19 cellular contexts compared by ENCODE assay signal in genomic region chr12:32666510-32666909, GRCh38. TPM values are rescaled to one million over a fixed set of nuclear protein-coding genes. Genes with fewer than 3 reads are reported as not detected.
DNase-seq lines count a peak whose midpoint lies in the region; ATAC-seq, FAIRE-seq and TF ChIP-seq lines count a peak whose summit lies in the region.
"Had no signal": no experiment of that assay in that cellular context is flagged by ENCODE, and none has a peak within 500 bp of the region (broad histone marks: within the 10 kb centered on the region; RNA-seq: fewer than 3 reads in every experiment).

No MANE protein-coding gene starts in this region.

- H3K4me3 ChIP-seq in AG09309 (ENCODE audit: control insufficient read depth, low read depth, low read length), result peak overlapping the region; percentile 34
- no peak overlapping the region for H3K4me3 ChIP-seq in HEK293 (ENCODE audit: low read depth, low read length)
- H3K4me3 ChIP-seq in endothelial cell of umbilical vein (replicated peaks in 1 of 3; ENCODE audit: insufficient read depth in 1 of 3, low read depth in 1 of 3, low read length in 3 of 3), result no peak overlapping the region
- H3K4me3 ChIP-seq: right atrium auricular region had no signal

- H3K9me3 ChIP-seq in HEK293 (ENCODE audit: control insufficient read depth, insufficient read depth, low read depth, low read length) (no peaks in the 10 kb centered on the region), endothelial cell of umbilical vein (replicated peaks; ENCODE audit: control insufficient read depth, insufficient read depth, low read length) (no peaks in the 10 kb centered on the region)
- H3K9me3 ChIP-seq: right atrium auricular region had no signal

- H2AFZ ChIP-seq in endothelial cell of umbilical vein (ENCODE audit: low read depth, low read length), result peak overlapping the region; percentile 52

- H3K4me1 Mint-ChIP-seq in neural crest cell, result peaks cover 9% of the 10 kb centered on the region
- no peaks in the 10 kb centered on the region for H3K4me1 Mint-ChIP-seq in activated CD8-positive, alpha-beta memory T cell treated with anti-CD3 and anti-CD28 coated beads, Interleukin-2, amount 10 ng/mL, durations not matched to agents 7 days and 5 days
- H3K4me1 Mint-ChIP-seq in glutamatergic neuron (ENCODE audit: low read depth, unreplicated experiment), result peaks cover 5% of the 10 kb centered on the region
- H3K4me1 Mint-ChIP-seq: activated naive CD4-positive, alpha-beta T cell treated with anti-CD3 and anti-CD28 coated beads, Interleukin-2, amount 10 ng/mL, durations not matched to agents 7 days and 5 days had no signal

- H3K27me3 ChIP-seq in endothelial cell of umbilical vein (ENCODE audit: control insufficient read depth in 2 of 2, insufficient read depth in 2 of 2, low read length in 2 of 2), result no peaks in the 10 kb centered on the region
- H3K27me3 ChIP-seq: right atrium auricular region had no signal

- H3K27ac ChIP-seq in HEK293 (ENCODE audit: extremely low read depth, low read depth, low read length), result no peak overlapping the region
- H3K27ac ChIP-seq in endothelial cell of umbilical vein (ENCODE audit: insufficient read depth, low read depth, low read length), result no peak overlapping the region
- H3K27ac ChIP-seq: right atrium auricular region had no signal

- H3K4me2 ChIP-seq in endothelial cell of umbilical vein (ENCODE audit: insufficient read depth, low read length), result no peak overlapping the region

- no peak overlapping the region for H3K4me3 Mint-ChIP-seq in neural crest cell
- no peak overlapping the region for H3K4me3 Mint-ChIP-seq in activated CD8-positive, alpha-beta memory T cell treated with anti-CD3 and anti-CD28 coated beads, Interleukin-2, amount 10 ng/mL, durations not matched to agents 7 days and 5 days
- H3K4me3 Mint-ChIP-seq in glutamatergic neuron (ENCODE audit: unreplicated experiment), result no peak overlapping the region
- H3K4me3 Mint-ChIP-seq: activated naive CD4-positive, alpha-beta T cell treated with anti-CD3 and anti-CD28 coated beads, Interleukin-2, amount 10 ng/mL, durations not matched to agents 7 days and 5 days had no signal

- CTCF ChIA-PET in HEK293 (lab: Yijun Ruan, JAX) (no interaction called here), endothelial cell of umbilical vein (lab: Charles Lee) (no interaction called here)
- CTCF ChIA-PET in activated CD8-positive, alpha-beta memory T cell treated with anti-CD3 and anti-CD28 coated beads, Interleukin-2, amount 10 ng/mL, durations not matched to agents 7 days and 5 days (lab: Charles Lee), result interaction anchor here (0.6 kb wide), 1 partner anchor 1037 kb away, joined by 4 read pairs; no protein-coding TSS in a partner anchor

- peak overlapping the region; percentile 50 for H3K27ac Mint-ChIP-seq in neural crest cell (ENCODE audit: unreplicated experiment)
- no peak overlapping the region for H3K27ac Mint-ChIP-seq in activated CD8-positive, alpha-beta memory T cell treated with anti-CD3 and anti-CD28 coated beads, Interleukin-2, amount 10 ng/mL, durations not matched to agents 7 days and 5 days
- H3K27ac Mint-ChIP-seq in glutamatergic neuron (ENCODE audit: unreplicated experiment), result no peak overlapping the region
- H3K27ac Mint-ChIP-seq: activated naive CD4-positive, alpha-beta T cell treated with anti-CD3 and anti-CD28 coated beads, Interleukin-2, amount 10 ng/mL, durations not matched to agents 7 days and 5 days had no signal

- POLR2A ChIA-PET in HEK293 (lab: Yijun Ruan, JAX), result no interaction called here
- POLR2A ChIA-PET in endothelial cell of umbilical vein (lab: Charles Lee), result no interaction called here

- no peak for FAIRE-seq in endothelial cell of umbilical vein (lab: Jason Lieb, UNC)
- FAIRE-seq: astrocyte, endometrium, GM12891 had no signal

- no peaks in the 10 kb centered on the region for H4K20me1 ChIP-seq in endothelial cell of umbilical vein (replicated peaks; ENCODE audit: control insufficient read depth, extremely low read depth, insufficient read depth, low read length)

- no peak overlapping the region for H3K9ac ChIP-seq in endothelial cell of umbilical vein (replicated peaks; ENCODE audit: extremely low read depth, insufficient read depth, low read length)

- H3K4me1 ChIP-seq in HEK293 (ENCODE audit: control insufficient read depth, insufficient read depth, low read length), result no peaks in the 10 kb centered on the region
- H3K4me1 ChIP-seq in endothelial cell of umbilical vein (ENCODE audit: control insufficient read depth, extremely low read depth, insufficient read depth, low read length), result no peaks in the 10 kb centered on the region
- H3K4me1 ChIP-seq: right atrium auricular region had no signal

- no peak for TF ChIP-seq CTCF in AG09309 (IDR thresholded peaks at IDR 0.05; ENCODE audit: control insufficient read depth, insufficient read depth, low read depth, low read length, missing control alignments)
- no peak for TF ChIP-seq CTCF in HEK293 (tag by site-specific recombination; IDR thresholded peaks at IDR 0.05)
- TF ChIP-seq CTCF in endothelial cell of umbilical vein (IDR thresholded peaks at IDR 0.05; ENCODE audit: extremely low read depth in 1 of 2, insufficient read depth in 1 of 2, low read depth in 1 of 2, low read length in 2 of 2), result no peak
- TF ChIP-seq CTCF in neural crest cell (conservative IDR thresholded peaks at IDR 0.05), result no peak
- TF ChIP-seq CTCF in glutamatergic neuron (IDR thresholded peaks at IDR 0.05; ENCODE audit: partially characterized antibody, unreplicated experiment), result no peak

- no peak for ATAC-seq in activated CD8-positive, alpha-beta memory T cell treated with anti-CD3 and anti-CD28 coated beads, Interleukin-2, amount 10 ng/mL, durations not matched to agents 7 days and 5 days

- H3K27me3 Mint-ChIP-seq in neural crest cell (ENCODE audit: low read depth) (no peaks in the 10 kb centered on the region), glutamatergic neuron (ENCODE audit: unreplicated experiment) (peaks cover 4% of the 10 kb centered on the region)
- H3K27me3 Mint-ChIP-seq in activated CD8-positive, alpha-beta memory T cell treated with anti-CD3 and anti-CD28 coated beads, Interleukin-2, amount 10 ng/mL, durations not matched to agents 7 days and 5 days, result peaks cover 10% of the 10 kb centered on the region

- H3K9me1 ChIP-seq in endothelial cell of umbilical vein (replicated peaks; ENCODE audit: control insufficient read depth, extremely low read depth, insufficient read depth, low read length), result no peaks in the 10 kb centered on the region

- H3K9me3 Mint-ChIP-seq in neural crest cell, result no peaks in the 10 kb centered on the region
- H3K9me3 Mint-ChIP-seq in activated CD8-positive, alpha-beta memory T cell treated with anti-CD3 and anti-CD28 coated beads, Interleukin-2, amount 10 ng/mL, durations not matched to agents 7 days and 5 days (ENCODE audit: low read depth), result peaks cover 3% of the 10 kb centered on the region
- peaks cover 9% of the 10 kb centered on the region for H3K9me3 Mint-ChIP-seq in glutamatergic neuron (ENCODE audit: unreplicated experiment)

- intact Hi-C loops in endothelial cell of umbilical vein (cut with micrococcal nuclease), result no loop called here
- intact Hi-C loops in posterior cingulate gyrus (cut with DNase I), result no loop called here

- no TSS peak for BruUV-seq in endothelial cell of umbilical vein (replicated peaks; lab: Mats Ljungman, UMichigan)

- no peaks in the 10 kb centered on the region for H3K36me3 Mint-ChIP-seq in neural crest cell (ENCODE audit: low read depth)
- H3K36me3 Mint-ChIP-seq in activated CD8-positive, alpha-beta memory T cell treated with anti-CD3 and anti-CD28 coated beads, Interleukin-2, amount 10 ng/mL, durations not matched to agents 7 days and 5 days, result no peaks in the 10 kb centered on the region
- peaks cover 19% of the 10 kb centered on the region for H3K36me3 Mint-ChIP-seq in glutamatergic neuron (ENCODE audit: unreplicated experiment)
- H3K36me3 Mint-ChIP-seq: activated naive CD4-positive, alpha-beta T cell treated with anti-CD3 and anti-CD28 coated beads, Interleukin-2, amount 10 ng/mL, durations not matched to agents 7 days and 5 days had no signal

- DNase-seq in AG09309 (ENCODE audit: low read depth), result no peak
- no peak for DNase-seq in endothelial cell of umbilical vein (ENCODE audit: low read depth, low spot score)
- DNase-seq in neural crest cell (ENCODE audit: low read depth, low spot score), result no peak
- DNase-seq in NCI-H226, result no peak
- no peak for DNase-seq in posterior cingulate gyrus
- DNase-seq in activated CD8-positive, alpha-beta memory T cell treated with anti-CD3 and anti-CD28 coated beads, Interleukin-2, amount 10 ng/mL, durations not matched to agents 7 days and 5 days, result no peak
- DNase-seq in glutamatergic neuron, result no peak
- DNase-seq: activated CD4-positive, alpha-beta T cell treated with anti-CD3 and anti-CD28 coated beads, Interleukin-2, amount 50 U/mL, for 4 hours; activated naive CD4-positive, alpha-beta T cell treated with anti-CD3 and anti-CD28 coated beads, Interleukin-2, amount 10 ng/mL, durations not matched to agents 7 days and 5 days; NCI-H1105 treated with DMSO at 0.1 percent for 48 hours; NCI-H2171; NCI-H82; stimulated activated CD4-positive, alpha-beta T cell treated with anti-CD3 and anti-CD28 coated beads, Interleukin-1b, Interleukin-23, amount 100 ng/mL, for 48 hours; SW 1271 had no signal

- dilution Hi-C loops in endothelial cell of umbilical vein (cut with MboI; ENCODE audit: extremely low pct_ligation_motif_present, low sequenced_read_pairs), result no loop called here

- no peak for TF ChIP-seq POLR2A in endothelial cell of umbilical vein (IDR thresholded peaks at IDR 0.05; ENCODE audit: low read depth, low read length)

- H3K79me2 ChIP-seq in endothelial cell of umbilical vein (ENCODE audit: control insufficient read depth, insufficient read depth, low read length), result no peaks in the 10 kb centered on the region

- H3K36me3 ChIP-seq in HEK293 (ENCODE audit: control insufficient read depth in 2 of 2, insufficient read depth in 1 of 2, low read length in 2 of 2), result no peaks in the 10 kb centered on the region
- H3K36me3 ChIP-seq in endothelial cell of umbilical vein (ENCODE audit: control insufficient read depth in 2 of 2, extremely low read depth in 1 of 2, insufficient read depth in 2 of 2, low read length in 2 of 2), result no peaks in the 10 kb centered on the region
- H3K36me3 ChIP-seq: right atrium auricular region had no signal

RNA-seq across cellular contexts. Expression of gene DNM1L, which starts 12.6 kb away (rescaled TPM):
- total RNA-seq in endothelial cell of umbilical vein, result 90.1 and 103 TPM in 2 replicates
- 18.3 and 24.6 TPM in 2 replicates for polyA plus RNA-seq in endothelial cell of umbilical vein
- polyA plus RNA-seq in endothelial cell of umbilical vein (2011; cell fraction: cytosol; rRNA removed), result 32.0 and 34.0 TPM in 2 replicates
- 86.3 and 128 TPM in 2 replicates for polyA plus RNA-seq in endothelial cell of umbilical vein (2011; cell fraction: nucleus; rRNA removed)
- 81.4 and 92.2 TPM in 2 replicates for polyA plus RNA-seq in endothelial cell of umbilical vein (2012)
- polyA minus RNA-seq in endothelial cell of umbilical vein, result 45.4 and 61.5 TPM in 2 replicates
- polyA minus RNA-seq in endothelial cell of umbilical vein (2011; cell fraction: cytosol; rRNA and poly(A)+ RNA removed), result 38.4 TPM
- polyA minus RNA-seq in endothelial cell of umbilical vein (2011; cell fraction: nucleus; rRNA and poly(A)+ RNA removed), result 76.2 and 106 TPM in 2 replicates
- 92.3 and 104 TPM in 2 replicates for total RNA-seq in neural crest cell
- total RNA-seq in activated CD8-positive, alpha-beta memory T cell treated with anti-CD3 and anti-CD28 coated beads, Interleukin-2, amount 10 ng/mL, durations not matched to agents 7 days and 5 days, result 10 to 100 TPM; 59.8 to 66.8 TPM
- 167 TPM for total RNA-seq in glutamatergic neuron (ENCODE audit: unreplicated experiment)
